Comparison of ENCODE assay signal across 9 cellular contexts in genomic region chr16:66874079-66874775, GRCh38. TPM values are rescaled to one million over a fixed set of nuclear protein-coding genes. Genes with fewer than 3 reads are reported as not detected.
DNase-seq lines count a peak whose midpoint lies in the region; ATAC-seq and TF ChIP-seq lines count a peak whose summit lies in the region.
"Had no signal": no experiment of that assay in that cellular context is flagged by ENCODE, and none has a peak within 500 bp of the region (broad histone marks: within the 10 kb centered on the region; RNA-seq: fewer than 3 reads in every experiment).

No MANE protein-coding gene starts in this region.

- no peak for TF ChIP-seq POLR2A in ovary (IDR thresholded peaks at IDR 0.05)

- BruUV-seq in OCI-LY7 (replicated peaks; lab: Mats Ljungman, UMichigan) = no TSS peak

- no peak for TF ChIP-seq EP300 in ovary (IDR thresholded peaks at IDR 0.05)

- no peaks in the 10 kb centered on the region for H3K79me2 ChIP-seq in OCI-LY7 (ENCODE audit: insufficient read depth, low read depth, low read length)

- H3K4me3 ChIP-seq in OCI-LY7 (ENCODE audit: low read depth, low read length, poor library complexity, severe bottlenecking) = no peak overlapping the region
- H3K4me3 ChIP-seq in choroid plexus epithelial cell (ENCODE audit: low read depth, low read length) = no peak overlapping the region
- H3K4me3 ChIP-seq in ovary = no peak overlapping the region

- H3K27ac ChIP-seq in OCI-LY7 (ENCODE audit: low read depth, low read length, poor library complexity, severe bottlenecking) = peak overlapping the region; percentile 58
- no peak overlapping the region for H3K27ac ChIP-seq in ovary

- no peak overlapping the region for H3K4me2 ChIP-seq in OCI-LY7 (ENCODE audit: low read length)

- no peaks in the 10 kb centered on the region for H3K9me2 ChIP-seq in OCI-LY7 (ENCODE audit: insufficient read depth, low read length)

- CTCF ChIA-PET in OCI-LY7 (lab: Charles Lee; ENCODE audit: unreplicated experiment) = interaction anchor here (0.6 kb wide), 3 partner anchors 122 to 212 kb away, joined by 3 to 5 read pairs (median 4); no protein-coding TSS in a partner anchor

- peak overlapping the region; percentile 59; the same call in 1 of the 2 replicates for H2AFZ ChIP-seq in OCI-LY7 (ENCODE audit: low read length)

- H3K36me3 ChIP-seq in OCI-LY7 (ENCODE audit: insufficient read depth, low read length) (no peaks in the 10 kb centered on the region), ovary (no peaks in the 10 kb centered on the region)

- WGBS in ovary, 3 donors = 14 to 32% (median 30%) methylated on average over 1 of the region's 1 CpG

- POLR2A ChIA-PET in OCI-LY7 (lab: Charles Lee) = interaction anchor here (0.5 to 1.1 kb wide), 3 partner anchors 53 to 180 kb away, joined by 3 to 4 read pairs (median 3); no protein-coding TSS in a partner anchor

- no peaks in the 10 kb centered on the region for H4K20me1 ChIP-seq in OCI-LY7 (ENCODE audit: insufficient read depth, low read length)

- TF ChIP-seq CTCF in OCI-LY7 (conservative IDR thresholded peaks at IDR 0.05; ENCODE audit: low read length) (no peak), choroid plexus epithelial cell (conservative IDR thresholded peaks at IDR 0.05; ENCODE audit: low read depth, low read length) (no peak), ovary (IDR thresholded peaks at IDR 0.05) (no peak)

- ATAC-seq in HG03175 (IDR thresholded peaks at IDR 0.05; ENCODE audit: unreplicated experiment) (no peak), HG02642 (IDR thresholded peaks at IDR 0.05; ENCODE audit: poor library complexity, unreplicated experiment) (no peak)

- H3K9me3 ChIP-seq in OCI-LY7 (ENCODE audit: low read length) = peaks cover 6% of the 10 kb centered on the region; the same call in 1 of the 2 replicates
- no peaks in the 10 kb centered on the region for H3K9me3 ChIP-seq in ovary

- intact Hi-C loops in OCI-LY7 (cut with micrococcal nuclease; ENCODE audit: unreplicated experiment) = no loop called here
- intact Hi-C loops in ovary (cut with DNase I) = no loop called here

- H3K4me1 ChIP-seq in OCI-LY7 (ENCODE audit: insufficient read depth, low read length, poor library complexity, severe bottlenecking) = peaks cover 44% of the 10 kb centered on the region
- H3K4me1 ChIP-seq in ovary (ENCODE audit: insufficient read depth) = peaks cover 3% of the 10 kb centered on the region

- H3K27me3 ChIP-seq in ovary = no peaks in the 10 kb centered on the region

- DNase-seq in NCI-H2107 treated with DMSO at 0.1 percent for 48 hours (lab: John Stamatoyannopoulos, UW; ENCODE audit: unreplicated experiment) (peak; percentile 24), NCI-H2107 (lab: John Stamatoyannopoulos, UW) (no peak), OCI-LY7 (ENCODE audit: low spot score) (peak; percentile 15), choroid plexus epithelial cell (ENCODE audit: low read depth) (peak; percentile 81), ovary (no peak)
- peak; percentile 41 for DNase-seq in stimulated activated CD8-positive, alpha-beta memory T cell treated with anti-CD3 and anti-CD28 coated beads, Interleukin-4, amount 100 ng/mL, for 48 hours
- DNase-seq: NCI-H187 treated with DMSO at 0.1 percent for 48 hours had no signal

RNA-seq across cellular contexts. Expression of gene PDP2, which starts 6.1 kb away (rescaled TPM):
- total RNA-seq in OCI-LY7 (2014; rRNA removed; shearing (Covaris generic)) = 11.1 and 13.8 TPM in 2 replicates
- 25.7 and 29.2 TPM in 2 replicates for total RNA-seq in OCI-LY7 (2022)
- total RNA-seq in ovary = 10 to 100 TPM in 5 of 7 donors, 1 to 10 TPM in 2; 3.9 to 23.3 (median 18.5) TPM
- 10 to 100 TPM in 1 of 2 donors, 1 to 10 TPM in 1; 9.4 to 27.9 TPM for polyA plus RNA-seq in ovary

RNA-seq across cellular contexts. Expression of gene CA7, which starts 30.0 kb away (rescaled TPM):
- total RNA-seq in OCI-LY7 (2014; rRNA removed; shearing (Covaris generic)) = not detected in 2 replicates
- total RNA-seq in OCI-LY7 (2022) (not detected in 2 replicates), ovary (not detected)
- polyA plus RNA-seq in ovary = not detected

RNA-seq across cellular contexts. Expression of gene NAE1, which starts 43.5 kb away (rescaled TPM):
- total RNA-seq in OCI-LY7 (2014; rRNA removed; shearing (Covaris generic)) = 85.0 and 85.2 TPM in 2 replicates
- total RNA-seq in OCI-LY7 (2022) (98.9 and 106 TPM in 2 replicates), ovary (10 to 100 TPM; 38.3 to 63.7 (median 54.0) TPM)
- 10 to 100 TPM; 41.8 to 44.4 TPM for polyA plus RNA-seq in ovary

RNA-seq across cellular contexts. Expression of gene CDH16, which starts 44.5 kb away (rescaled TPM):
- not detected in 2 replicates for total RNA-seq in OCI-LY7 (2014; rRNA removed; shearing (Covaris generic))
- not detected in 2 replicates for total RNA-seq in OCI-LY7 (2022)
- total RNA-seq in ovary = 10 to 100 TPM in 1 of 7 donors, 1 to 10 TPM in 1, under 1 TPM in 3, not detected in 2; 0.12 to 19.2 (median 0.57) TPM
- not detected for polyA plus RNA-seq in ovary

RNA-seq across cellular contexts. Expression of gene RRAD, which starts 51.1 kb away (rescaled TPM):
- 0.09 TPM in 1 of 2 replicates, not detected in the other for total RNA-seq in OCI-LY7 (2014; rRNA removed; shearing (Covaris generic))
- total RNA-seq in OCI-LY7 (2022) (not detected in 2 replicates), ovary (10 to 100 TPM in 5 of 7 donors, 1 to 10 TPM in 2; 5.6 to 43.1 (median 12.1) TPM)
- polyA plus RNA-seq in ovary = 10 to 100 TPM in 1 of 2 donors, 1 to 10 TPM in 1; 2.3 to 22.3 TPM

Comparison
In these comparisons a context has a peak if more than half of its experiments do, and no peak if none do; other contexts are left out.
1. DNase-seq: peak in NCI-H2107 treated with DMSO at 0.1 percent for 48 hours (single experiment), OCI-LY7 (single experiment), choroid plexus epithelial cell (single experiment) and stimulated activated CD8-positive, alpha-beta memory T cell treated with anti-CD3 and anti-CD28 coated beads, Interleukin-4, amount 100 ng/mL, for 48 hours (single experiment); none in NCI-H2107 (single experiment) and ovary (0 of 5).